8 cellular contexts compared by ENCODE assay signal in the genomic region with DNA sequence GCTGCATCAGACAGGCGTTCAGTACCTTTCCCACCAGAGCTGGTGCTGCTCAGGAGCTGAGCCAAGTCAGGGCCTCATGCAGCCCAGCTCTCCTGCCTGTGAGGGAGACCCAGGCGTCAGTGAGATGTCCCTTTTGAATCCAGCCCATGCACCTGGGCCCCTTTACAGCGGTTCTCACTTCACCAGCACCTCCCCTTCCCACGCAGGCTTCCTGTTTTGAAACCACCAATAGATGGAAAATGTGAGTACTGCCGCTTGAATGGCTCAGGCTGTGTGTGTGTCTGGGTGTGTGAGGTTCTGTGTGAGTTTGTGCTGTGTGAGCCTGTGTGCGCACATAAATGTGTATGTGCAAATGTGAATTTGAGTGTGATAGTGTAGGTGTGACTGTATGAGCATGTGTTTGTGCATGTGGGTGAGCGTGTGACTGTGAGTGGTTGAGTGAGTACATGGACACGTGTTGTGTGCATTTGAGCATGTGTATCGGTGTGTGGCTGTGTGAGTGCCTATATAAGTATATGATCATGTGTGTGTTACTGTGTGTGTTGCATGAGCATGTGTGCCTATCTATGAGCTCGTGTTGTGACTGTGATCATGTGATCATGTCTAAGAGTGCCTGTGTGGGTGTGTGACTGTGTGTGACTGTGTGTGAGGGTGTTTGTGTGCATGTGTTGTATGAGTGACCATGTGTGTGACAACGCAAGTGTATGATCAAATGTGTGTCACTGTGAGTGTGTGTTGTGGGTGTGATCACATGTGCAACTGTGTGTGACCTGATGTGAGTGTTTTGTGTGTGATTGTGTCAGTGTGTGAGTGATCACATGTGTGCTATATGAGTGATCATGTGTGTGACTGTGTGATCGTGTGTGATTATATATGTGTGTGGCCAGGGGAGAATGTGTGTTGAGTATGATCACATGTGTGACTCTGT.
DNase-seq lines count a peak whose midpoint lies in the region; ATAC-seq and FAIRE-seq lines count a peak whose summit lies in the region.

No MANE protein-coding gene starts in this region.

- DNase-seq in activated CD4-positive, alpha-beta T cell treated with anti-CD3 and anti-CD28 coated beads, Interleukin-2, amount 50 U/mL, for 24 hours (ENCODE audit: low read depth in 1 of 2, low spot score in 1 of 2) = peak; percentile 51 to 90
- peak; percentile 70 for DNase-seq in germinal center (ENCODE audit: low spot score)
- peak; percentile 59 for DNase-seq in stimulated activated CD8-positive, alpha-beta memory T cell treated with anti-CD3 and anti-CD28 coated beads, Interleukin-7, amount 100 ng/mL, for 24 hours (ENCODE audit: low read depth)
- DNase-seq in 8988T = no peak
- no peak for DNase-seq in NCI-H146 (lab: John Stamatoyannopoulos, UW)
- no peak for DNase-seq in frontal cortex (ENCODE audit: low spot score in 2 of 2)

- peak; percentile 58 for ATAC-seq in GM19351 (IDR thresholded peaks at IDR 0.05; ENCODE audit: unreplicated experiment)
- ATAC-seq in HG03520 (IDR thresholded peaks at IDR 0.05; ENCODE audit: unreplicated experiment) = peak; percentile 33

- FAIRE-seq in frontal cortex (lab: Jason Lieb, UNC) = no peak

Comparison
In these comparisons a context has a peak if more than half of its experiments do, and no peak if none do; other contexts are left out.
1. DNase-seq: peak in activated CD4-positive, alpha-beta T cell treated with anti-CD3 and anti-CD28 coated beads, Interleukin-2, amount 50 U/mL, for 24 hours (2 of 2), germinal center (single experiment) and stimulated activated CD8-positive, alpha-beta memory T cell treated with anti-CD3 and anti-CD28 coated beads, Interleukin-7, amount 100 ng/mL, for 24 hours (single experiment); none in 8988T (single experiment), NCI-H146 (single experiment) and frontal cortex (0 of 2).